ENCODE assay signal across 9 cellular contexts in the genomic region with DNA sequence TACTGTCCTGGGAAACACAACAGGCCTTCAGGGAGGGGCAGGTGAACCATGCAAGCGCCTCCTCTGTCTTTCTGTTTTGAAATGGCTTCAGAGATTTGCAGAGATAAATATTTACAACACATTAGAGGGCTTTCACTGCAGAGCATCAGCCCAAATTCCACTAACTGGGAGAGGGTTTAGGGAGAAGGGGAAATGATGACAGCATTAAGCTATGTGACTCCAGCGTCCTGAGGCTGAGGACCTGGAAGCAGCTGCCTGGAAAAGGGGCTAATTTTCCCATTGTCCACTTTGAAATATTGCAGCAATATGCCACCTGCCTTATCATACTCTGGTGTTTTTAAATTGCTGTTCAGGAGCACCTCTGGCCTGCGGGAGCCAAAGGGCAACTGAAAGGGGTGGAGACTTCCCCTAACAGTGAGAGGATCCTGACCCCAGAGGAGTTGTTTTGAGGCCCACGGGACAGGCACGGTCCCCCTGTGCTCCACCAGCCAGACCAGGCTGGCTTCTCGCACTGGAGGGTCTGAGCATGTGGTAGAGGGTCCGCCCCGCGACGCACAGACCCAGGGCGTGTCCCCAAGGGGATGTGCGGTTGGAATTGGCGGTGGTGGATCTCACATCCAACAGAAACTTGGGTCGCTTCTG.
DNase-seq lines count a peak whose midpoint lies in the region; ATAC-seq, FAIRE-seq and TF ChIP-seq lines count a peak whose summit lies in the region.
"Had no signal": no experiment of that assay in that cellular context is flagged by ENCODE, and none has a peak within 500 bp of the region (broad histone marks: within the 10 kb centered on the region; RNA-seq: fewer than 3 reads in every experiment).

No MANE protein-coding gene starts in this region.

- H3K36me3 ChIP-seq in GM23338 (ENCODE audit: insufficient read depth), result no peaks in the 10 kb centered on the region
- no peaks in the 10 kb centered on the region for H3K36me3 ChIP-seq in left ventricle myocardium inferior
- H3K36me3 ChIP-seq in small intestine (ENCODE audit: control insufficient read depth in 2 of 2, insufficient read depth in 2 of 2, low read length in 2 of 2), result no peaks in the 10 kb centered on the region

- ATAC-seq in GM23338 (peak; percentile 24), T-helper 17 cell (no peak)

- TF ChIP-seq CTCF in GM23338 (conservative IDR thresholded peaks at IDR 0.05; ENCODE audit: low read depth in 2 of 2), result no peak
- TF ChIP-seq CTCF in left ventricle myocardium inferior (IDR thresholded peaks at IDR 0.05; ENCODE audit: borderline replicate concordance), result no peak
- TF ChIP-seq CTCF in GM13976 (IDR thresholded peaks at IDR 0.05; ENCODE audit: borderline replicate concordance, control extremely low read depth, extremely low read depth, insufficient read depth, missing control alignments), result no peak

- H4K20me1 ChIP-seq in GM23338 (replicated peaks; ENCODE audit: insufficient read depth), result no peaks in the 10 kb centered on the region

- no peaks in the 10 kb centered on the region for H3K9me2 ChIP-seq in GM23338 (ENCODE audit: insufficient read depth)

- H3K9me3 ChIP-seq in T-helper 17 cell (ENCODE audit: control insufficient read depth, low read length, poor library complexity, severe bottlenecking) (no peaks in the 10 kb centered on the region), left ventricle myocardium inferior (replicated peaks) (no peaks in the 10 kb centered on the region), small intestine (ENCODE audit: control insufficient read depth, low read depth) (no peaks in the 10 kb centered on the region)

- H2AFZ ChIP-seq in GM23338, result no peak overlapping the region

- peaks cover 30% of the 10 kb centered on the region for H3K4me1 Mint-ChIP-seq in GM23338
- peaks cover 20% of the 10 kb centered on the region for H3K4me1 Mint-ChIP-seq in T-helper 17 cell
- peaks cover 20% of the 10 kb centered on the region for H3K4me1 Mint-ChIP-seq in activated naive CD4-positive, alpha-beta T cell treated with anti-CD3 and anti-CD28 coated beads for 36 hours (ENCODE audit: low read depth)

- H3F3A ChIP-seq in GM23338 (replicated peaks; ENCODE audit: low read depth), result no peaks in the 10 kb centered on the region

- H3K27me3 Mint-ChIP-seq in GM23338 (ENCODE audit: insufficient read depth, low read depth, poor library complexity), result peaks cover 9% of the 10 kb centered on the region
- no peaks in the 10 kb centered on the region for H3K27me3 Mint-ChIP-seq in T-helper 17 cell
- H3K27me3 Mint-ChIP-seq in activated naive CD4-positive, alpha-beta T cell treated with anti-CD3 and anti-CD28 coated beads for 36 hours (ENCODE audit: low read depth), result no peaks in the 10 kb centered on the region

- CTCF ChIA-PET in activated naive CD4-positive, alpha-beta T cell treated with anti-CD3 and anti-CD28 coated beads for 36 hours (lab: Charles Lee), result no interaction called here

- 60 to 68% (median 62%) methylated on average over 14 of the region's 14 CpGs for WGBS in small intestine, 3 donors

- FAIRE-seq in small intestine (lab: Jason Lieb, UNC), result no peak

- in situ Hi-C loops in GM13976 (cut with MboI; ENCODE audit: low sequenced_read_pairs, unreplicated experiment), result no loop called here

- no peak for DNase-seq in GM23338 (ENCODE audit: low spot score)
- DNase-seq in T-helper 17 cell, result no peak
- DNase-seq in left ventricle myocardium inferior, result no peak
- DNase-seq in small intestine, result peak; percentile 14
- DNase-seq in activated CD8-positive, alpha-beta memory T cell treated with anti-CD3 and anti-CD28 coated beads, Interleukin-2, amount 50 U/mL, for 4 hours, result no peak
- DNase-seq in CD1c-positive myeloid dendritic cell (ENCODE audit: extremely low spot score), result no peak
- DNase-seq in activated naive CD4-positive, alpha-beta T cell treated with anti-CD3 and anti-CD28 coated beads for 36 hours, result no peak
- no peak for DNase-seq in GM13976 (ENCODE audit: low spot score)
- DNase-seq: hypothalamus had no signal

- H3K4me3 Mint-ChIP-seq in GM23338 (no peak overlapping the region), T-helper 17 cell (no peak overlapping the region)
- H3K4me3 Mint-ChIP-seq in activated naive CD4-positive, alpha-beta T cell treated with anti-CD3 and anti-CD28 coated beads for 36 hours, result no peak overlapping the region

- H3K79me2 ChIP-seq in GM23338 (replicated peaks; ENCODE audit: insufficient read depth), result peaks cover 20% of the 10 kb centered on the region

- H3K27ac ChIP-seq in GM23338 (ENCODE audit: low read depth), result peak overlapping the region; percentile 6; the same call in 1 of the 2 replicates
- peak overlapping the region; percentile 72 for H3K27ac ChIP-seq in left ventricle myocardium inferior (replicated peaks)
- H3K27ac ChIP-seq in small intestine (ENCODE audit: low read depth in 1 of 2, low read length in 1 of 2), result peak overlapping the region; percentile 17 to 92

- no peaks in the 10 kb centered on the region for H3K27me3 ChIP-seq in GM23338 (ENCODE audit: insufficient read depth)
- no peaks in the 10 kb centered on the region for H3K27me3 ChIP-seq in left ventricle myocardium inferior (ENCODE audit: low read depth)
- no peaks in the 10 kb centered on the region for H3K27me3 ChIP-seq in small intestine (ENCODE audit: control insufficient read depth in 2 of 2, insufficient read depth in 2 of 2, low read length in 2 of 2)

- intact Hi-C loops in left ventricle myocardium inferior (cut with micrococcal nuclease), result no loop called here
- intact Hi-C loops in activated naive CD4-positive, alpha-beta T cell treated with anti-CD3 and anti-CD28 coated beads for 36 hours (cut with micrococcal nuclease), result no loop called here

- H3K27ac Mint-ChIP-seq in GM23338, result peak overlapping the region; percentile 80; the same call in 1 of the 2 replicates
- peak overlapping the region; percentile 72 for H3K27ac Mint-ChIP-seq in T-helper 17 cell
- no peak overlapping the region for H3K27ac Mint-ChIP-seq in activated naive CD4-positive, alpha-beta T cell treated with anti-CD3 and anti-CD28 coated beads for 36 hours

- no peak overlapping the region for H3K4me3 ChIP-seq in GM23338
- H3K4me3 ChIP-seq in left ventricle myocardium inferior, result no peak overlapping the region
- no peak overlapping the region for H3K4me3 ChIP-seq in small intestine (ENCODE audit: low read depth in 1 of 2, low read length in 2 of 2)

- H3K36me3 Mint-ChIP-seq in GM23338 (ENCODE audit: low read depth), result peaks cover 4% of the 10 kb centered on the region; the same call in 1 of the 3 replicates
- no peaks in the 10 kb centered on the region for H3K36me3 Mint-ChIP-seq in T-helper 17 cell (ENCODE audit: low read depth)
- H3K36me3 Mint-ChIP-seq in activated naive CD4-positive, alpha-beta T cell treated with anti-CD3 and anti-CD28 coated beads for 36 hours (ENCODE audit: low read depth), result no peaks in the 10 kb centered on the region

- H3K9me3 Mint-ChIP-seq in GM23338, result no peaks in the 10 kb centered on the region
- no peaks in the 10 kb centered on the region for H3K9me3 Mint-ChIP-seq in activated naive CD4-positive, alpha-beta T cell treated with anti-CD3 and anti-CD28 coated beads for 36 hours

- H3K4me1 ChIP-seq in GM23338 (ENCODE audit: insufficient read depth) (peaks cover 10% of the 10 kb centered on the region), left ventricle myocardium inferior (peaks cover 62% of the 10 kb centered on the region), small intestine (ENCODE audit: control insufficient read depth in 2 of 2, insufficient read depth in 1 of 2, low read depth in 1 of 2, low read length in 1 of 2) (peaks cover 1 to 20% of the 10 kb centered on the region in 2 donors)

- no peak overlapping the region for H3K4me2 ChIP-seq in GM23338

TF ChIP-seq in GM23338, 12 proteins besides CTCF, POLR2A, EP300 and RAD21 (continues in another document):
- TF ChIP-seq NANOG (IDR thresholded peaks at IDR 0.05; ENCODE audit: borderline replicate concordance) (no peak), REST (IDR thresholded peaks at IDR 0.05; ENCODE audit: unreplicated experiment) (no peak), JUNB (IDR thresholded peaks at IDR 0.05; ENCODE audit: unreplicated experiment) (no peak), EZH2phosphoT487 (IDR thresholded peaks at IDR 0.05; ENCODE audit: unreplicated experiment) (no peak), CREB1 (CRISPR knock-in tag; IDR thresholded peaks at IDR 0.05; ENCODE audit: low read depth) (no peak), ETS1 (IDR thresholded peaks at IDR 0.05) (no peak), STAT1 (IDR thresholded peaks at IDR 0.05; ENCODE audit: unreplicated experiment) (no peak), ZNF331 (CRISPR knock-in tag; IDR thresholded peaks at IDR 0.05; ENCODE audit: low read depth) (no peak)

Comparison
In these comparisons a context has a peak if more than half of its experiments do, and no peak if none do; other contexts are left out.
1. H3K27ac ChIP-seq: peak in every context shown above with its lines; median percentile 72 in left ventricle myocardium inferior; 54 in small intestine; 6 in GM23338.